ENCODE assay signal across 8 cellular contexts in genomic region chr19:1406818-1407661, GRCh38. TPM values are rescaled to one million over a fixed set of nuclear protein-coding genes. Genes with fewer than 3 reads are reported as not detected.
DNase-seq lines count a peak whose midpoint lies in the region; ATAC-seq and TF ChIP-seq lines count a peak whose summit lies in the region.

TSS of gene DAZAP1 (plus strand) at chr19:1407586. CDS start at chr19:1407774, 188 bp downstream.

- in situ Hi-C loops in GM23248 (cut with MboI): no loop called here

- H3K4me1 ChIP-seq in DOHH2 (ENCODE audit: control insufficient read depth, low read length) (peaks cover 42% of the 10 kb centered on the region), GM23248 (ENCODE audit: insufficient read depth) (peaks cover 21% of the 10 kb centered on the region), fibroblast of lung (ENCODE audit: control insufficient read depth, extremely low read depth, insufficient read depth, low read length) (peaks cover 21% of the 10 kb centered on the region)

- H2AFZ ChIP-seq in GM23248: peak within 1 kb of the TSS; percentile 87
- peak within 1 kb of the TSS; percentile 46 for H2AFZ ChIP-seq in fibroblast of lung (ENCODE audit: low read length)

- DNase-seq in GM23248: peak; percentile 99
- DNase-seq in LHCN-M2 (ENCODE audit: low read depth): peak; percentile 98
- peak; percentile 97 for DNase-seq in RPMI7951 (ENCODE audit: low read depth)
- peak; percentile 98 to 100 for DNase-seq in activated T-helper 1 cell treated with anti-CD3 and anti-CD28 coated beads, Interleukin-2, amount 50 U/mL, for 16 hours (ENCODE audit: low read depth in 1 of 2, low spot score in 1 of 2)
- DNase-seq in fibroblast of lung (ENCODE audit: low read depth in 2 of 2): peak; percentile 96 to 98
- peak; percentile 97 to 100 (median 99) for DNase-seq in naive thymus-derived CD8-positive, alpha-beta T cell
- DNase-seq in stimulated activated naive CD4-positive, alpha-beta T cell (lab: John Stamatoyannopoulos, UW): peak; percentile 98 to 100 (median 99)

- POLR2A ChIA-PET in naive thymus-derived CD8-positive, alpha-beta T cell (lab: Charles Lee): interaction anchor here (2.0 kb wide), 1 partner anchor 138 kb away, joined by 9 read pairs; the partner anchor contains the start of gene CIRBP

- H3K9me3 Mint-ChIP-seq in naive thymus-derived CD8-positive, alpha-beta T cell: no peaks in the 10 kb centered on the region

- H3K27me3 ChIP-seq in DOHH2 (ENCODE audit: control insufficient read depth, low read length) (peaks cover 7% of the 10 kb centered on the region), GM23248 (replicated peaks; ENCODE audit: insufficient read depth) (no peaks in the 10 kb centered on the region), fibroblast of lung (ENCODE audit: control insufficient read depth, insufficient read depth, low read length) (no peaks in the 10 kb centered on the region)

- WGBS in GM23248 (ENCODE audit: low coverage in 1 of 2, low lambda C conversion rate in 2 of 2, missing lambda C conversion rate in 2 of 2), 2 experiments: 1 to 2% methylated on average over 60 to 67 of the region's 103 CpGs

- H4K20me1 ChIP-seq in DOHH2 (ENCODE audit: control insufficient read depth, insufficient read depth, low read depth, low read length) (peaks cover 34% of the 10 kb centered on the region), GM23248 (ENCODE audit: insufficient read depth) (no peaks in the 10 kb centered on the region), fibroblast of lung (ENCODE audit: control insufficient read depth, extremely low read depth, insufficient read depth, low read length) (peaks cover 3% of the 10 kb centered on the region)

- H3K27ac ChIP-seq in DOHH2 (ENCODE audit: low read depth, low read length): peak within 1 kb of the TSS; percentile 78
- peak within 1 kb of the TSS; percentile 92 for H3K27ac ChIP-seq in GM23248
- peak within 1 kb of the TSS; percentile 74 for H3K27ac ChIP-seq in fibroblast of lung (ENCODE audit: insufficient read depth, low read length)

- H3K4me2 ChIP-seq in DOHH2 (ENCODE audit: low read length) (peak within 1 kb of the TSS; percentile 100), GM23248 (ENCODE audit: unreplicated experiment) (peak within 1 kb of the TSS; percentile 84), fibroblast of lung (ENCODE audit: extremely low read depth, insufficient read depth, low read length) (peak within 1 kb of the TSS; percentile 90)

- H3K9ac ChIP-seq in GM23248 (peak within 1 kb of the TSS; percentile 97), fibroblast of lung (ENCODE audit: insufficient read depth, low read length) (peak within 1 kb of the TSS; percentile 82)

- peaks cover 0 to 19% (median 0%) of the 10 kb centered on the region in 3 donors for H3K36me3 Mint-ChIP-seq in naive thymus-derived CD8-positive, alpha-beta T cell

- peaks cover 45% of the 10 kb centered on the region for H3K79me2 ChIP-seq in DOHH2 (ENCODE audit: control insufficient read depth, low read length)
- peaks cover 42% of the 10 kb centered on the region for H3K79me2 ChIP-seq in GM23248 (ENCODE audit: insufficient read depth)
- H3K79me2 ChIP-seq in fibroblast of lung (ENCODE audit: control insufficient read depth, insufficient read depth, low read length): peaks cover 43% of the 10 kb centered on the region

- ATAC-seq in naive thymus-derived CD8-positive, alpha-beta T cell: peak; percentile 69 to 77

- no peaks in the 10 kb centered on the region for H3K9me3 ChIP-seq in DOHH2 (ENCODE audit: control insufficient read depth, insufficient read depth, low read length)
- no peaks in the 10 kb centered on the region for H3K9me3 ChIP-seq in GM23248 (ENCODE audit: low read depth)
- no peaks in the 10 kb centered on the region for H3K9me3 ChIP-seq in fibroblast of lung (ENCODE audit: control insufficient read depth, insufficient read depth, low read depth, low read length)

- H3K36me3 ChIP-seq in DOHH2 (ENCODE audit: control insufficient read depth, low read length): peaks cover 42% of the 10 kb centered on the region
- H3K36me3 ChIP-seq in GM23248 (ENCODE audit: low read depth): no peaks in the 10 kb centered on the region
- H3K36me3 ChIP-seq in fibroblast of lung (ENCODE audit: control insufficient read depth, insufficient read depth, low read length): peaks cover 6% of the 10 kb centered on the region

- peaks cover 29 to 52% (median 48%) of the 10 kb centered on the region in 4 donors for H3K4me1 Mint-ChIP-seq in naive thymus-derived CD8-positive, alpha-beta T cell

- H3K27ac Mint-ChIP-seq in naive thymus-derived CD8-positive, alpha-beta T cell: peak within 1 kb of the TSS in 9 of 10 donors; percentile 79 to 97 (median 90)

- H3K4me3 ChIP-seq in DOHH2 (ENCODE audit: low read length) (peak within 1 kb of the TSS; percentile 86), GM23248 (peak within 1 kb of the TSS; percentile 79), fibroblast of lung (replicated peaks in 1 of 4; ENCODE audit: control extremely low read depth in 1 of 4, insufficient read depth in 1 of 4, low read depth in 3 of 4, low read length in 4 of 4) (peak within 1 kb of the TSS; percentile 52 to 90 (median 80))

- H3F3A ChIP-seq in DOHH2 (ENCODE audit: control insufficient read depth, insufficient read depth): peaks cover 9% of the 10 kb centered on the region
- 0 out of 2 replicates have a peak, but pooled peaks cover 4% of the 10 kb centered on the region for H3F3A ChIP-seq in GM23248 (ENCODE audit: insufficient read depth)

- peak within 1 kb of the TSS; percentile 76 to 97 (median 91) for H3K4me3 Mint-ChIP-seq in naive thymus-derived CD8-positive, alpha-beta T cell

- peaks cover 0 to 8% (median 0%) of the 10 kb centered on the region in 5 donors for H3K27me3 Mint-ChIP-seq in naive thymus-derived CD8-positive, alpha-beta T cell

- TF ChIP-seq CTCF in DOHH2 (IDR thresholded peaks at IDR 0.05; ENCODE audit: low read depth, low read length, poor library complexity, severe bottlenecking) (peak; percentile 62), fibroblast of lung (conservative IDR thresholded peaks at IDR 0.05 in 1 of 2, IDR thresholded peaks at IDR 0.05 in 1 of 2; ENCODE audit: low read depth in 1 of 2, low read length in 2 of 2) (peak; percentile 23 to 47)

- H3K9me2 ChIP-seq in DOHH2 (replicated peaks; ENCODE audit: control insufficient read depth, low read length) (no peaks in the 10 kb centered on the region), GM23248 (ENCODE audit: insufficient read depth) (no peaks in the 10 kb centered on the region)

RNA-seq across cellular contexts. Expression of gene DAZAP1, which starts in this region (rescaled TPM):
- 56.6 and 59.4 TPM in 2 replicates for total RNA-seq in GM23248 (2014; rRNA removed; shearing (Covaris generic))
- polyA plus RNA-seq in GM23248 (2016; fragmentation: Nextera tagmentation; extraction: Ambion mirVana): 11.0 and 12.8 TPM in 2 replicates
- 74.4 and 82.1 TPM in 2 replicates for total RNA-seq in LHCN-M2 (2014; rRNA removed)
- polyA plus RNA-seq in LHCN-M2 (2012): 70.8 TPM
- 43.9 and 88.3 TPM in 2 replicates for total RNA-seq in RPMI7951 (2014; rRNA removed; shearing (Covaris generic))
- total RNA-seq in fibroblast of lung: 34.9 and 49.5 TPM in 2 replicates
- polyA plus RNA-seq in fibroblast of lung: 44.6 and 65.4 TPM in 2 replicates
- polyA plus RNA-seq in fibroblast of lung (2012): 69.9 and 94.0 TPM in 2 replicates
- 72.9 and 84.1 TPM in 2 replicates for polyA minus RNA-seq in fibroblast of lung (ENCODE audit: low replicate concordance)
- total RNA-seq in naive thymus-derived CD8-positive, alpha-beta T cell: 100 to 1,000 TPM; 166 TPM
- 1 to 10 TPM; 5.9 to 8.5 (median 7.5) TPM for polyA plus RNA-seq in naive thymus-derived CD8-positive, alpha-beta T cell

Comparison
In these comparisons a context has a peak if more than half of its experiments do, and no peak if none do; other contexts are left out.
1. Peak in every context shown above with its lines: DNase-seq, ATAC-seq, H3K4me3 ChIP-seq and H3K27ac ChIP-seq.